In genomic region chr6:106050538-106050937, GRCh38 we compare ENCODE assay signal across 2 cellular contexts.
TF ChIP-seq lines count a peak whose summit lies in the region.

No MANE protein-coding gene starts in this region.

TF ChIP-seq in A549, 52 proteins besides CTCF, POLR2A, EP300 and RAD21:
- no peak for TF ChIP-seq MAZ (IDR thresholded peaks at IDR 0.05; ENCODE audit: borderline replicate concordance, low read depth, low read length)
- no peak for TF ChIP-seq NR3C1 (IDR thresholded peaks at IDR 0.05)
- no peak for TF ChIP-seq E2F6 (IDR thresholded peaks at IDR 0.05; ENCODE audit: borderline replicate concordance, low read depth)
- TF ChIP-seq RFX5 (IDR thresholded peaks at IDR 0.05), result no peak
- no peak for TF ChIP-seq ELK1 (IDR thresholded peaks at IDR 0.05; ENCODE audit: low read depth, low read length)
- TF ChIP-seq BCL3 (IDR thresholded peaks at IDR 0.05), result no peak
- no peak for TF ChIP-seq RARB (CRISPR knock-in tag; IDR thresholded peaks at IDR 0.05)
- TF ChIP-seq PHF8 (IDR thresholded peaks at IDR 0.05; ENCODE audit: borderline replicate concordance, low read depth), result no peak
- no peak for TF ChIP-seq HEYL (CRISPR knock-in tag; IDR thresholded peaks at IDR 0.05)
- TF ChIP-seq CEBPB (IDR thresholded peaks at IDR 0.05), result no peak
- TF ChIP-seq ZC3H11A (IDR thresholded peaks at IDR 0.05), result no peak
- no peak for TF ChIP-seq USF2 (IDR thresholded peaks at IDR 0.05)
- TF ChIP-seq EHF (CRISPR knock-in tag; IDR thresholded peaks at IDR 0.05), result no peak
- no peak for TF ChIP-seq HES2 (IDR thresholded peaks at IDR 0.05)
- no peak for TF ChIP-seq HOXB5 (CRISPR knock-in tag; IDR thresholded peaks at IDR 0.05)
- TF ChIP-seq FOXS1 (CRISPR knock-in tag; IDR thresholded peaks at IDR 0.05), result no peak
TF ChIP-seq in A549: peak in this region for 0.

TF ChIP-seq in IMR-90, 13 proteins besides CTCF, POLR2A, EP300 and RAD21:
- no peak for TF ChIP-seq RCOR1 (IDR thresholded peaks at IDR 0.05; ENCODE audit: insufficient replicate concordance, low read length)
